Comparison of ENCODE assay signal across 9 cellular contexts in genomic region chr14:61570188-61570960, GRCh38.
DNase-seq lines count a peak whose midpoint lies in the region; ATAC-seq and TF ChIP-seq lines count a peak whose summit lies in the region.
"Had no signal": no experiment of that assay in that cellular context is flagged by ENCODE, and none has a peak within 500 bp of the region (broad histone marks: within the 10 kb centered on the region; RNA-seq: fewer than 3 reads in every experiment).

No MANE protein-coding gene starts in this region.

- peaks cover 68% of the 10 kb centered on the region for H3K4me1 ChIP-seq in mammary epithelial cell (ENCODE audit: insufficient read depth, low read length)
- H3K4me1 ChIP-seq in naive thymus-derived CD4-positive, alpha-beta T cell (ENCODE audit: control insufficient read depth in 2 of 2, insufficient read depth in 2 of 2, low read length in 2 of 2): peaks cover 0 to 44% of the 10 kb centered on the region in 2 donors

- H3K36me3 ChIP-seq in mammary epithelial cell (ENCODE audit: insufficient read depth, low read length): no peaks in the 10 kb centered on the region
- H3K36me3 ChIP-seq in naive thymus-derived CD4-positive, alpha-beta T cell (ENCODE audit: control insufficient read depth in 2 of 3, insufficient read depth in 3 of 3, low read length in 3 of 3): no peaks in the 10 kb centered on the region

- peak overlapping the region; percentile 63 for H3K4me2 ChIP-seq in mammary epithelial cell (ENCODE audit: insufficient read depth, low read depth, low read length)
- H3K4me2 ChIP-seq: KMS-11 had no signal

- peak overlapping the region in 8 of 10 donors; percentile 30 to 84 (median 73) for H3K4me3 Mint-ChIP-seq in naive thymus-derived CD4-positive, alpha-beta T cell

- intact Hi-C loops in mammary epithelial cell (cut with micrococcal nuclease): no loop called here
- intact Hi-C loops in naive thymus-derived CD4-positive, alpha-beta T cell (cut with micrococcal nuclease): loop anchor here (1.0 to 10.0 kb wide), 3 partner anchors 8 to 1326 kb away; partner anchors contain the start of gene PPM1A (in 1 of the 2)

- DNase-seq in CD1c-positive myeloid dendritic cell (ENCODE audit: extremely low spot score) (peak; percentile 73), KBM-7 (peak; percentile 49), mammary epithelial cell (no peak), superior temporal gyrus (ENCODE audit: extremely low spot score) (no peak), Ammon's horn (ENCODE audit: low spot score) (no peak)
- DNase-seq in naive thymus-derived CD4-positive, alpha-beta T cell: peak in 1 of 9 donors; percentile 46
- no peak for DNase-seq in stimulated activated CD8-positive, alpha-beta memory T cell treated with anti-CD3 and anti-CD28 coated beads, Interleukin-4, amount 100 ng/mL, for 48 hours

- in situ Hi-C loops in KBM-7 (cut with MboI; ENCODE audit: low pct_unique_long_range_greater_than_20kb, low sequenced_read_pairs) (no loop called here), mammary epithelial cell (cut with MboI; ENCODE audit: low sequenced_read_pairs in 2 of 2) (loop anchor here in 1 of 2 donors (10.0 kb wide), 1 partner anchor 124 kb away; the partner anchor contains the start of gene HIF1A)

- H2AFZ ChIP-seq in mammary epithelial cell (ENCODE audit: low read depth, low read length): no peak overlapping the region

- no peak for ATAC-seq in naive thymus-derived CD4-positive, alpha-beta T cell
- no peak for ATAC-seq in HG02610 (IDR thresholded peaks at IDR 0.05; ENCODE audit: unreplicated experiment)

- H3K9ac ChIP-seq in mammary epithelial cell (ENCODE audit: insufficient read depth, low read length): peak overlapping the region; percentile 27
- H3K9ac ChIP-seq: KMS-11 had no signal

- POLR2A ChIA-PET in naive thymus-derived CD4-positive, alpha-beta T cell (lab: Charles Lee): interaction anchor here (0.5 to 1.6 kb wide), 12 partner anchors 10 to 278 kb away, joined by 3 to 6 read pairs (median 4); partner anchors contain the start of gene HIF1A

- H3K27ac ChIP-seq in mammary epithelial cell (ENCODE audit: insufficient read depth, low read depth, low read length): peak overlapping the region; percentile 80
- no peak overlapping the region for H3K27ac ChIP-seq in naive thymus-derived CD4-positive, alpha-beta T cell (ENCODE audit: low read depth, low read length)
- H3K27ac ChIP-seq: KMS-11 had no signal

- H3K9me3 ChIP-seq in mammary epithelial cell (replicated peaks; ENCODE audit: insufficient read depth, low read length): no peaks in the 10 kb centered on the region
- H3K9me3 ChIP-seq in naive thymus-derived CD4-positive, alpha-beta T cell (ENCODE audit: control insufficient read depth in 2 of 3, low read length in 3 of 3): no peaks in the 10 kb centered on the region

- no peaks in the 10 kb centered on the region for H4K20me1 ChIP-seq in mammary epithelial cell (ENCODE audit: insufficient read depth, low read length)

- CTCF ChIA-PET in mammary epithelial cell (lab: Charles Lee; ENCODE audit: low non-redundant PET): interaction anchor here (0.7 kb wide), 1 partner anchor 17 kb away, joined by 3 read pairs; no protein-coding TSS in a partner anchor
- CTCF ChIA-PET in naive thymus-derived CD4-positive, alpha-beta T cell (lab: Charles Lee): interaction anchor here (0.6 to 1.8 kb wide), 4 partner anchors 8 to 191 kb away, joined by 3 to 5 read pairs (median 4); partner anchors contain the start of gene SNAPC1

- H3K27me3 Mint-ChIP-seq in naive thymus-derived CD4-positive, alpha-beta T cell: peaks cover 0 to 12% (median 0%) of the 10 kb centered on the region in 5 donors

- BruUV-seq in mammary epithelial cell (replicated peaks; lab: Mats Ljungman, UMichigan): no TSS peak

- H3K4me3 ChIP-seq in mammary epithelial cell (replicated peaks in 1 of 3; ENCODE audit: insufficient read depth in 1 of 3, low read depth in 2 of 3, low read length in 3 of 3): no peak overlapping the region
- H3K4me3 ChIP-seq in naive thymus-derived CD4-positive, alpha-beta T cell (ENCODE audit: low read length): no peak overlapping the region

- peaks cover 0 to 14% (median 0%) of the 10 kb centered on the region in 5 donors for H3K36me3 Mint-ChIP-seq in naive thymus-derived CD4-positive, alpha-beta T cell

- 40% methylated on average over 6 of the region's 7 CpGs for WGBS in mammary epithelial cell (ENCODE audit: low coverage, missing lambda C conversion rate)

- peaks cover 0 to 5% (median 0%) of the 10 kb centered on the region in 11 donors for H3K9me3 Mint-ChIP-seq in naive thymus-derived CD4-positive, alpha-beta T cell

- peaks cover 43 to 77% (median 68%) of the 10 kb centered on the region in 7 donors for H3K4me1 Mint-ChIP-seq in naive thymus-derived CD4-positive, alpha-beta T cell

- dilution Hi-C loops in mammary epithelial cell (cut with HindIII; ENCODE audit: low sequenced_read_pairs): loop anchor here (5.0 kb wide), 1 partner anchor 72 kb away; no protein-coding TSS in a partner anchor

- no peaks in the 10 kb centered on the region for H3K27me3 ChIP-seq in mammary epithelial cell (ENCODE audit: insufficient read depth, low read length)
- no peaks in the 10 kb centered on the region for H3K27me3 ChIP-seq in naive thymus-derived CD4-positive, alpha-beta T cell (ENCODE audit: control insufficient read depth in 2 of 2, insufficient read depth in 2 of 2, low read length in 2 of 2)

- no peak for TF ChIP-seq CTCF in mammary epithelial cell (conservative IDR thresholded peaks at IDR 0.05 in 1 of 2, IDR thresholded peaks at IDR 0.05 in 1 of 2; ENCODE audit: extremely low read depth in 1 of 2, insufficient read depth in 1 of 2, low read depth in 1 of 2, low read length in 2 of 2)

- H3K79me2 ChIP-seq in mammary epithelial cell (ENCODE audit: insufficient read depth, low read length): no peaks in the 10 kb centered on the region

- peak overlapping the region; percentile 81 to 94 (median 86) for H3K27ac Mint-ChIP-seq in naive thymus-derived CD4-positive, alpha-beta T cell

Comparison
In these comparisons a context has a peak if more than half of its experiments do, and no peak if none do; other contexts are left out.
1. DNase-seq: peak in CD1c-positive myeloid dendritic cell (single experiment) and KBM-7 (single experiment); none in mammary epithelial cell (single experiment), superior temporal gyrus (single experiment), stimulated activated CD8-positive, alpha-beta memory T cell treated with anti-CD3 and anti-CD28 coated beads, Interleukin-4, amount 100 ng/mL, for 48 hours (single experiment) and Ammon's horn (single experiment).